ENCODE assay signal across 17 cellular contexts in the genomic region with DNA sequence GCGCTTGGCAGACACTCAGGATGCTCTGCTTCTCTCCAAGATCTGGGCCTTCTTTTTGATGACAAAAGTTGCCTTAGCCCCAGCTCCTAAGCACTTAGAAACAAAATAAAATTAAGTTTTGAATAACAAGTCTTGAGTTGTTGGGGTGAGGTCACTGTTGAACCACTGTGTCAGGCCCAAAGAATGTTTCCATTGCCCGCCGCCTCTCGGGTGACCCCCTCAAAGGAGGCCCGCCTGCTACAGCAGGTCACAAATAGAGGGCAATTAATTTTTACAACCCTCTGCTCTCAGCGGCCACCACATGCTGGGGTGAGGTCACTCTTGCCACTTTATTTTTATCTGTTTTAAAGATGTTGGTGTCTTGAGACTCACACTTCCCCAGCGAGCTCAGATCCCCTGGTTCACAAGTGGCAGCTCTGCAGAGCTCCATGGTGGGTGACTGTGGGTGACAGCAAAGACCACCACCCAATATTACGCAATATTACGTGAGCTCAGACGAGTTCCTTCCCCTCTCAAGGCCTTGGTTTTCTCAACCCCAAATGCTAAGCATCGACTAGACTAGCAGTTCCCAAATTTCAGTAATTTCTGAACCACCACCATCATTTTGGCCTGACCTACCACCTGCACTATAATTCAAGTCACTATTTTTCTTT.
DNase-seq lines count a peak whose midpoint lies in the region; ATAC-seq and TF ChIP-seq lines count a peak whose summit lies in the region.
"Had no signal": no experiment of that assay in that cellular context is flagged by ENCODE, and none has a peak within 500 bp of the region (broad histone marks: within the 10 kb centered on the region; RNA-seq: fewer than 3 reads in every experiment).

No MANE protein-coding gene starts in this region.

- no peak overlapping the region for H2BK5ac ChIP-seq in neuronal stem cell (ENCODE audit: low read length)

- H4K8ac ChIP-seq in neuronal stem cell (ENCODE audit: low read depth, low read length) = no peak overlapping the region

- H2BK120ac ChIP-seq in neuronal stem cell (ENCODE audit: low read depth, low read length) = no peak overlapping the region

- ATAC-seq in heart left ventricle = no peak
- ATAC-seq: activated CD8-positive, alpha-beta T cell treated with anti-CD3 and anti-CD28 coated beads, Interleukin-2, amount 10 ng/mL, durations not matched to agents 7 days and 5 days had no signal

- no peak for TF ChIP-seq POLR2A in heart left ventricle (IDR thresholded peaks at IDR 0.05)

- no peaks in the 10 kb centered on the region for H3K79me1 ChIP-seq in neuronal stem cell (ENCODE audit: low read depth, low read length)

- H3K4me3 ChIP-seq in fibroblast of villous mesenchyme (ENCODE audit: low read depth, low read length) = no peak overlapping the region
- H3K4me3 ChIP-seq in heart left ventricle = no peak overlapping the region
- H3K4me3 ChIP-seq in neuronal stem cell (ENCODE audit: low read length in 2 of 2) = no peak overlapping the region
- H3K4me3 ChIP-seq: BLaER1, SJCRH30, thyroid gland had no signal

- intact Hi-C loops in heart left ventricle (cut with DNase I) = no loop called here

- H3K23ac ChIP-seq in neuronal stem cell (ENCODE audit: low read depth, low read length, poor library complexity) = no peak overlapping the region

- H3K9me3 ChIP-seq in KOPT-K1 (ENCODE audit: insufficient read depth, low read length, poor library complexity, severe bottlenecking) (no peaks in the 10 kb centered on the region), heart left ventricle (no peaks in the 10 kb centered on the region), neuronal stem cell (replicated peaks in 1 of 2; ENCODE audit: control insufficient read depth in 2 of 2, insufficient read depth in 1 of 2, low read depth in 1 of 2, low read length in 2 of 2) (no peaks in the 10 kb centered on the region)
- H3K9me3 ChIP-seq: BLaER1, thyroid gland had no signal

- no peak overlapping the region for H2AFZ ChIP-seq in neuronal stem cell (ENCODE audit: low read length)

- no peak overlapping the region for H3K18ac ChIP-seq in neuronal stem cell (ENCODE audit: low read length)

- no peak overlapping the region for H3K4me2 ChIP-seq in neuronal stem cell (ENCODE audit: insufficient read depth, low read length, poor library complexity, severe bottlenecking)
- H3K4me2 ChIP-seq: BLaER1 had no signal

- H3K4ac ChIP-seq in neuronal stem cell (ENCODE audit: low read length) = no peak overlapping the region

- H3K14ac ChIP-seq in neuronal stem cell (ENCODE audit: low read length) = no peak overlapping the region

- no peaks in the 10 kb centered on the region for H3K27me3 ChIP-seq in heart left ventricle
- peaks cover 0 to 6% (median 0%) of the 10 kb centered on the region in 3 experiments for H3K27me3 ChIP-seq in neuronal stem cell (ENCODE audit: control insufficient read depth in 3 of 3, insufficient read depth in 3 of 3, low read depth in 1 of 3, low read length in 3 of 3)
- H3K27me3 ChIP-seq: BLaER1, SJCRH30, thyroid gland had no signal

- no peak overlapping the region for H2AK5ac ChIP-seq in neuronal stem cell (ENCODE audit: low read depth, low read length)

- no peak overlapping the region for H2BK15ac ChIP-seq in neuronal stem cell (ENCODE audit: low read length)

- DNase-seq in AG20443 (ENCODE audit: low spot score) (peak; percentile 92), fibroblast of villous mesenchyme (ENCODE audit: low read depth) (peak; percentile 20), renal cortical epithelial cell (ENCODE audit: low read depth) (peak; percentile 23), NCI-H2227 treated with DMSO at 0.1 percent for 48 hours (lab: John Stamatoyannopoulos, UW) (no peak), heart left ventricle (no peak), neuronal stem cell (ENCODE audit: low spot score) (no peak), Ammon's horn (ENCODE audit: low spot score) (no peak)
- DNase-seq: activated CD8-positive, alpha-beta T cell treated with anti-CD3 and anti-CD28 coated beads, Interleukin-2, amount 10 ng/mL, durations not matched to agents 7 days and 5 days; kidney glomerular epithelial cell; NCI-H1092 treated with DMSO at 0.1 percent for 48 hours; NCI-H345; retina; SJCRH30; stimulated activated CD4-positive, alpha-beta T cell treated with anti-CD3 and anti-CD28 coated beads, Interleukin-2, amount 100 ng/mL, for 24 hours; thyroid gland had no signal

- H4K91ac ChIP-seq in neuronal stem cell (ENCODE audit: low read depth, low read length, poor library complexity) = no peak overlapping the region

- H3K9ac ChIP-seq in neuronal stem cell (ENCODE audit: low read depth, low read length, poor library complexity) = no peak overlapping the region
- H3K9ac ChIP-seq: BLaER1 had no signal

- H3K4me1 ChIP-seq in heart left ventricle (peaks cover 0 to 10% (median 0%) of the 10 kb centered on the region in 12 donors), neuronal stem cell (ENCODE audit: control insufficient read depth in 2 of 2, insufficient read depth in 1 of 2, low read depth in 1 of 2, low read length in 2 of 2) (no peaks in the 10 kb centered on the region)
- H3K4me1 ChIP-seq: SJCRH30, thyroid gland had no signal

- H2BK12ac ChIP-seq in neuronal stem cell (ENCODE audit: low read length) = no peak overlapping the region

- TF ChIP-seq CTCF in fibroblast of villous mesenchyme (IDR thresholded peaks at IDR 0.05; ENCODE audit: insufficient read depth, low read depth, low read length) (no peak), heart left ventricle (IDR thresholded peaks at IDR 0.05) (no peak)

- WGBS in heart left ventricle, 4 donors = 86 to 92% (median 89%) methylated on average over 11 of the region's 11 CpGs
- WGBS in neuronal stem cell (ENCODE audit: extremely low coverage in 2 of 2, insufficient read length in 2 of 2, insufficient replicate concordance in 1 of 2), 2 donors = no CpG with 5 or more reads among the region's 11 CpGs

- H3K36me3 ChIP-seq in KOPT-K1 (ENCODE audit: insufficient read depth, low read length) = no peaks in the 10 kb centered on the region
- H3K36me3 ChIP-seq in heart left ventricle = no peaks in the 10 kb centered on the region
- H3K36me3 ChIP-seq in neuronal stem cell (replicated peaks in 1 of 2; ENCODE audit: control insufficient read depth in 2 of 2, insufficient read depth in 2 of 2, low read length in 2 of 2) = no peaks in the 10 kb centered on the region
- H3K36me3 ChIP-seq: BLaER1, SJCRH30, thyroid gland had no signal

- H3K27ac ChIP-seq in KOPT-K1 (ENCODE audit: low read depth, low read length, poor library complexity, severe bottlenecking) (peak overlapping the region; percentile 33), heart left ventricle (no peak overlapping the region), neuronal stem cell (replicated peaks; ENCODE audit: low read length) (no peak overlapping the region)
- H3K27ac ChIP-seq: BLaER1, SJCRH30, thyroid gland had no signal

Comparison
In these comparisons a context has a peak if more than half of its experiments do, and no peak if none do; other contexts are left out.
1. DNase-seq: peak in AG20443 (single experiment), fibroblast of villous mesenchyme (single experiment) and renal cortical epithelial cell (single experiment); none in NCI-H2227 treated with DMSO at 0.1 percent for 48 hours (single experiment), heart left ventricle (0 of 5), neuronal stem cell (single experiment) and Ammon's horn (single experiment).